1 cellular context compared by ENCODE assay signal in genomic region chr13:72696590-72696989, GRCh38.
TF ChIP-seq lines count a peak whose summit lies in the region.

No MANE protein-coding gene starts in this region.

TF ChIP-seq in K562, 482 proteins besides CTCF, POLR2A, EP300 and RAD21:
- no peak for TF ChIP-seq CCNT2 (IDR thresholded peaks at IDR 0.05; ENCODE audit: borderline replicate concordance, extremely low read depth, insufficient read length, low read depth, low read length)
- TF ChIP-seq REST (CRISPR knock-in tag; IDR thresholded peaks at IDR 0.05; ENCODE audit: low read depth): no peak
- TF ChIP-seq ZMIZ1 (IDR thresholded peaks at IDR 0.05; ENCODE audit: low read depth in 2 of 2, low read length in 2 of 2): no peak
- 0 out of 2 replicates have a peak, but pooled peaks have one; percentile 80 for TF ChIP-seq BRCA1 (IDR thresholded peaks at IDR 0.05)
- no peak for TF ChIP-seq BRCA1 (CRISPR knock-in tag; IDR thresholded peaks at IDR 0.05)
- TF ChIP-seq ZFP30 (CRISPR knock-in tag; IDR thresholded peaks at IDR 0.05; ENCODE audit: borderline replicate concordance): no peak
- TF ChIP-seq MEF2A (IDR thresholded peaks at IDR 0.05; ENCODE audit: control insufficient read depth, low read depth, low read length): no peak
- no peak for TF ChIP-seq SIN3B (IDR thresholded peaks at IDR 0.05; ENCODE audit: low read depth)
- TF ChIP-seq, protein P1, sequence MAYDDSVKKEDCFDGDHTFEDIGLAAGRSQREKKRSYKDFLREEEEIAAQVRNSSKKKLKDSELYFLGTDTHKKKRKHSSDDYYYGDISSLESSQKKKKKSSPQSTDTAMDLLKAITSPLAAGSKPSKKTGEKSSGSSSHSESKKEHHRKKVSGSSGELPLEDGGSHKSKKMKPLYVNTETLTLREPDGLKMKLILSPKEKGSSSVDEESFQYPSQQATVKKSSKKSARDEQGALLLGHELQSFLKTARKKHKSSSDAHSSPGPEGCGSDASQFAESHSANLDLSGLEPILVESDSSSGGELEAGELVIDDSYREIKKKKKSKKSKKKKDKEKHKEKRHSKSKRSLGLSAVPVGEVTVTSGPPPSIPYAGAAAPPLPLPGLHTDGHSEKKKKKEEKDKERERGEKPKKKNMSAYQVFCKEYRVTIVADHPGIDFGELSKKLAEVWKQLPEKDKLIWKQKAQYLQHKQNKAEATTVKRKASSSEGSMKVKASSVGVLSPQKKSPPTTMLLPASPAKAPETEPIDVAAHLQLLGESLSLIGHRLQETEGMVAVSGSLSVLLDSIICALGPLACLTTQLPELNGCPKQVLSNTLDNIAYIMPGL (CRISPR knock-in tag; IDR thresholded peaks at IDR 0.05): no peak
- no peak for TF ChIP-seq MAZ (CRISPR knock-in tag; conservative IDR thresholded peaks at IDR 0.05 in 1 of 2, IDR thresholded peaks at IDR 0.05 in 1 of 2)
